In the genomic region with DNA sequence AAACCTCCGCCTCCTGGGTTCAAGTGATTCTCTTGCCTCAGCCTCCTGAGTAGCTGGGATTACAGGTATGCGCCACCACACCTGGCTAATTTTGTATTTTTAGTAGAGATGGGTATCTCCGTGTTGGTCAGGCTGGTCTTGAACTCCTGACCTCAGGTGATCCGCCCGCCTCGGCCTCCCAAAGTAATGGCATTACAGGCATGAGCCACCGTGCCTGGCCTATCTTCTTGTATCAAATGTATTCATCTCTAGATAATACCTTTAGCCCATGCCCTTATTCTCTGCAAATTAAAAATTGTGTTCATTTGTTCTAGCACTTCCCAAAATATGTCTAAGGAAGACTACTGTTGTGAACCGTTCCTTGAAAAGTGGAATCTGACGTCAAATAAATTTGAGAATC, we compare ENCODE assay signal across 2 cellular contexts. TPM values are rescaled to one million over a fixed set of nuclear protein-coding genes. Genes with fewer than 3 reads are reported as not detected.
"Had no signal": no experiment of that assay in that cellular context is flagged by ENCODE, and none has a peak within 500 bp of the region (broad histone marks: within the 10 kb centered on the region; RNA-seq: fewer than 3 reads in every experiment).

No MANE protein-coding gene starts in this region.

RNA-seq across cellular contexts. Expression of a gene that starts 45.7 kb away (rescaled TPM):
- polyA plus RNA-seq: stomach, urinary bladder had no signal
